17 cellular contexts compared by ENCODE assay signal in the genomic region with DNA sequence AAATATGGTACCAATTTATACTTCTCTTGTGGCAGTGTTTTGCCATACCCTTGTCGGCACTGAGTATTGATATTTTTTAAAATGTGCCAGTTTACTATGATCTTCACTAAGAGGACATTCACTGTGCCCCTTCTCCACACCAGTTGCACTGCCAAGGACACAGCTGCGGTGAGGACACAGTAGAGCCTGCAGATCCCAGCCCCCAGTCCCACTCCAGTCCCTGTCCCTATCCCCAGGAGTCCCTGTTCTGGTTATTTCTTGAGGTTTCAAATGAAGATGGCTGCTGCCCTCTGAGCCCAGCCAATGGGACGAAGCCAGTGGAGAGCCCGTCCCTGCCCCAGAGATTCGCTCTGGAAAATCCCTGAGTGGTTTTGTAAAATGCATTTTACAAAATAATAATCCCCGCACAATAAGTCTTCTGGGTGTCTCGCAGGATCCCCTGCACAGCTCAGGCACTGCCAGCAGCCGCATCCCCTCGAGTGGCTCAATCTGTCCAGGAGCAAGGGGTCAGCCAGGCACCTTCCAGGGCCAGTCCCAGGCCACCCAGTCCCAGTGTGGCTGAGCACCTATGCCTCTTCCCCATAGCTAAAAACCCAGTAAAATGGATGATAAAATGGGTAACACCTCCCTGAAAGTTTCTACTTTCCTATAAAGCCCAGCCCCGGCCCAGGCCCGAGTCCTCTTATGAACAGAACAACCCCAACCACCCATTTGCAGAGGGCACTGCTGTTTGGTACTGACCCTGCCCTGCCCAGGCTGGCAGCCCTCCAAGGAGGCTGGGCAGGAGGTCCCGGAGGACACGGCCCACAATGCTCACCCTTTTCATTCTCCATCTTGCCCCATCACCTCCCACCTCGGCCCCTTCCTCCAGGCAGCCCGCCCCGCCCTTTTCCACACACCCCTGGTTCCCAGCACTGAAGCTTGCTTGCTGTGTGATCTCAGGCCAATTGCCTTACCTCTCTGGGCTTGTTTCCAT.
DNase-seq lines count a peak whose midpoint lies in the region; ATAC-seq and TF ChIP-seq lines count a peak whose summit lies in the region.
"Had no signal": no experiment of that assay in that cellular context is flagged by ENCODE, and none has a peak within 500 bp of the region (broad histone marks: within the 10 kb centered on the region; RNA-seq: fewer than 3 reads in every experiment).

No MANE protein-coding gene starts in this region.

- no peaks in the 10 kb centered on the region for H3K36me3 ChIP-seq in thoracic aorta

- peaks cover 5% of the 10 kb centered on the region for H3K4me1 Mint-ChIP-seq in activated naive CD4-positive, alpha-beta T cell treated with anti-CD3 and anti-CD28 coated beads for 36 hours (ENCODE audit: low read depth)
- H3K4me1 Mint-ChIP-seq in brain: peaks cover 34% of the 10 kb centered on the region
- peaks cover 61% of the 10 kb centered on the region for H3K4me1 Mint-ChIP-seq in nephron

- TF ChIP-seq CTCF in brain (conservative IDR thresholded peaks at IDR 0.05): no peak
- TF ChIP-seq CTCF in nephron (IDR thresholded peaks at IDR 0.05; ENCODE audit: unreplicated experiment in 3 of 3): no peak
- TF ChIP-seq CTCF in thoracic aorta (IDR thresholded peaks at IDR 0.05): no peak

- H3K4me1 ChIP-seq in thoracic aorta (ENCODE audit: control insufficient read depth in 1 of 2, low read depth in 2 of 2): peaks cover 46 to 52% of the 10 kb centered on the region in 2 donors

- H3K9me3 Mint-ChIP-seq in activated naive CD4-positive, alpha-beta T cell treated with anti-CD3 and anti-CD28 coated beads, Interleukin-2, amount 50 U/mL, for 72 hours: peaks cover 0 to 5% of the 10 kb centered on the region in 2 donors
- peaks cover 1% of the 10 kb centered on the region for H3K9me3 Mint-ChIP-seq in activated naive CD4-positive, alpha-beta T cell treated with anti-CD3 and anti-CD28 coated beads for 36 hours
- peaks cover 0 to 7% (median 0%) of the 10 kb centered on the region in 5 experiments for H3K9me3 Mint-ChIP-seq in brain
- H3K9me3 Mint-ChIP-seq in nephron: no peaks in the 10 kb centered on the region
- H3K9me3 Mint-ChIP-seq: CD8-positive, alpha-beta T cell had no signal

- H3K4me3 Mint-ChIP-seq in activated naive CD4-positive, alpha-beta T cell treated with anti-CD3 and anti-CD28 coated beads for 36 hours: no peak overlapping the region
- H3K4me3 Mint-ChIP-seq in brain (no peak overlapping the region), nephron (no peak overlapping the region)
- H3K4me3 Mint-ChIP-seq: activated CD8-positive, alpha-beta T cell treated with anti-CD3 and anti-CD28 coated beads, Interleukin-2, amount 10 ng/mL, durations not matched to agents 7 days and 5 days; CD8-positive, alpha-beta T cell had no signal

- H3K27me3 Mint-ChIP-seq in activated naive CD4-positive, alpha-beta T cell treated with anti-CD3 and anti-CD28 coated beads for 36 hours (ENCODE audit: low read depth): no peaks in the 10 kb centered on the region
- no peaks in the 10 kb centered on the region for H3K27me3 Mint-ChIP-seq in brain
- H3K27me3 Mint-ChIP-seq in nephron (ENCODE audit: low read depth): no peaks in the 10 kb centered on the region

- H3K27ac Mint-ChIP-seq in activated naive CD4-positive, alpha-beta T cell treated with anti-CD3 and anti-CD28 coated beads, Interleukin-2, amount 50 U/mL, for 72 hours: peak overlapping the region; percentile 44 to 78
- H3K27ac Mint-ChIP-seq in activated naive CD4-positive, alpha-beta T cell treated with anti-CD3 and anti-CD28 coated beads for 36 hours: no peak overlapping the region
- H3K27ac Mint-ChIP-seq in brain (peak overlapping the region in 3 of 5 experiments; percentile 11 to 74 (median 40)), nephron (peak overlapping the region in 2 of 3 experiments; percentile 21 to 66)
- H3K27ac Mint-ChIP-seq: activated CD8-positive, alpha-beta T cell treated with anti-CD3 and anti-CD28 coated beads, Interleukin-2, amount 10 ng/mL, durations not matched to agents 7 days and 5 days; CD8-positive, alpha-beta T cell had no signal

- ATAC-seq in activated naive CD4-positive, alpha-beta T cell treated with anti-CD3 and anti-CD28 coated beads, Interleukin-2, amount 50 U/mL, for 72 hours: no peak
- no peak for ATAC-seq in thoracic aorta (ENCODE audit: insufficient number of reproducible peaks, low FRiP score, low read depth)
- no peak for ATAC-seq in HG02759 (IDR thresholded peaks at IDR 0.05; ENCODE audit: unreplicated experiment)
- ATAC-seq: activated CD8-positive, alpha-beta T cell treated with anti-CD3 and anti-CD28 coated beads, Interleukin-2, amount 10 ng/mL, durations not matched to agents 7 days and 5 days; CD8-positive, alpha-beta T cell had no signal

- H3K36me3 Mint-ChIP-seq in activated naive CD4-positive, alpha-beta T cell treated with anti-CD3 and anti-CD28 coated beads, Interleukin-2, amount 50 U/mL, for 72 hours: peaks cover 9 to 45% of the 10 kb centered on the region in 2 donors
- peaks cover 16% of the 10 kb centered on the region for H3K36me3 Mint-ChIP-seq in activated naive CD4-positive, alpha-beta T cell treated with anti-CD3 and anti-CD28 coated beads for 36 hours (ENCODE audit: low read depth)
- H3K36me3 Mint-ChIP-seq in brain: peaks cover 46% of the 10 kb centered on the region
- H3K36me3 Mint-ChIP-seq in nephron (ENCODE audit: low read depth): peaks cover 69% of the 10 kb centered on the region

- H3K4me3 ChIP-seq in thoracic aorta: no peak overlapping the region
- H3K4me3 ChIP-seq: A549 had no signal

- no peaks in the 10 kb centered on the region for H3K9me3 ChIP-seq in thoracic aorta
- H3K9me3 ChIP-seq: A549 had no signal

- H3K27me3 ChIP-seq in thoracic aorta (replicated peaks; ENCODE audit: insufficient read depth): no peaks in the 10 kb centered on the region

- CTCF ChIA-PET in activated naive CD4-positive, alpha-beta T cell treated with anti-CD3 and anti-CD28 coated beads for 36 hours (lab: Charles Lee): no interaction called here

- intact Hi-C loops in activated naive CD4-positive, alpha-beta T cell treated with anti-CD3 and anti-CD28 coated beads for 36 hours (cut with micrococcal nuclease): no loop called here

- no peak for DNase-seq in activated naive CD4-positive, alpha-beta T cell treated with anti-CD3 and anti-CD28 coated beads, Interleukin-2, amount 50 U/mL, for 72 hours (ENCODE audit: low spot score in 2 of 2)
- no peak for DNase-seq in activated naive CD4-positive, alpha-beta T cell treated with anti-CD3 and anti-CD28 coated beads for 36 hours
- DNase-seq in thoracic aorta (ENCODE audit: low spot score) (no peak), NCI-H1436 (lab: John Stamatoyannopoulos, UW) (no peak), UCSD-AML1 (lab: John Stamatoyannopoulos, UW; ENCODE audit: unreplicated experiment) (no peak)
- DNase-seq: activated CD8-positive, alpha-beta T cell treated with anti-CD3 and anti-CD28 coated beads, Interleukin-2, amount 10 ng/mL, durations not matched to agents 7 days and 5 days; activated effector memory CD4-positive, alpha-beta T cell treated with Interleukin-2 at 50 U/mL for 16 hours; CD8-positive, alpha-beta T cell; effector CD8-positive, alpha-beta T cell; NCI-H187 treated with DMSO at 0.1 percent for 48 hours; NCI-H526; OCI-M1; trophoblast cell had no signal

- H3K27ac ChIP-seq in thoracic aorta: peak overlapping the region; percentile 75 to 87
- H3K27ac ChIP-seq: A549 had no signal
